In the genomic region with DNA sequence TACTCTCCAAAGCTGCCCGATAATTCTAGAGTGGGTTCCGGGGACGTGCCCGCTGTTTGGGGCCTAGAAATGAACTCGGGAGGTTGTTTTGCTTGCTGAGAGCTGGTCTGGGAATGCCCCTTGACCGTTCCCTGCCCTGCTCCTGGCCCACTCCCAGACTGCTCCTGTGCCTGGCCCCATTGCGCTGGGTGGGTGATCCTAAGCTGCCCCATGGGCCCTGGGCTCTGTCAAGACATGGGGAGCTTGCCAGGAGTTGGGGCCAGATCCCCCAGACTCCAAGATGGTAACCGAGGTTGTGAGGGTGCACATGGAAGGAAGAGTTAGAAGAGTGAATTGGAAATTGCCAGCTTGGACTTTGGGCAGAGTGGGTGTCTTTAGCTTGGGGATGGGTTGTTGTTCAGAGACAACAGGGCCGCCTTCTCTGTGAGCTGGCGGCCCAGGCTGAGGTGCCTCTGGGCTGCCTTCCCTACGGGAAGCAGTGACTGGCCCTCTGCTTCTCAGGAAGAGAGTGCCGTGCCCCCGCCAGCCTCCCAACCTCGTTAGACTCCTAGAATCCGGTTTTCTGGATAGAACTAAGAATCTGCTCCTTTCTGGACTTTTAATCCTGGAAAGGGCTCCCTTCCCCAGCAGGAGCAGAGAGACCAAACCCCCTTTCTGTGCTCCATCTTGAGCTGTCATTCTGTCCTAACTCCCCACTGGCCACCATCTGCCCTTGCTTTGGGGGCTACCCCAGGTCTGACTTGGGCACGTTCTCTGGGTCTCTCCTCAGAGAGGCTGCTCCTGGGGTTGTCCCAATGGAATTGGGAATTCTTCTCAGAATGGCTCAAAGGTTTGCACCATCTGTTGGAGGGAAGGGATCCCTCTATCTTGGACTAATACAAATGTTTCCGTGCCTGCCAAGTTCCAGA, we compare ENCODE assay signal across 9 cellular contexts. TPM values are rescaled to one million over a fixed set of nuclear protein-coding genes. Genes with fewer than 3 reads are reported as not detected.
DNase-seq lines count a peak whose midpoint lies in the region; ATAC-seq lines count a peak whose summit lies in the region.
"Had no signal": no experiment of that assay in that cellular context is flagged by ENCODE, and none has a peak within 500 bp of the region (broad histone marks: within the 10 kb centered on the region; RNA-seq: fewer than 3 reads in every experiment).

No MANE protein-coding gene starts in this region.

- H3K36me3 Mint-ChIP-seq in activated naive CD8-positive, alpha-beta T cell treated with anti-CD3 and anti-CD28 coated beads for 36 hours, result peaks cover 16% of the 10 kb centered on the region

- H3K4me3 Mint-ChIP-seq in activated naive CD8-positive, alpha-beta T cell treated with anti-CD3 and anti-CD28 coated beads for 36 hours, result peak overlapping the region; percentile 77

- peak; percentile 40 for DNase-seq in DMS 273 (lab: John Stamatoyannopoulos, UW; ENCODE audit: unreplicated experiment)
- no peak for DNase-seq in DMS 273 treated with DMSO at 0.1 percent for 48 hours (lab: John Stamatoyannopoulos, UW)
- DNase-seq in activated naive CD8-positive, alpha-beta T cell treated with anti-CD3 and anti-CD28 coated beads for 36 hours, result no peak
- DNase-seq in left lobe of liver (ENCODE audit: low spot score), result peak; percentile 64
- peak; percentile 37 for DNase-seq in superior temporal gyrus (ENCODE audit: extremely low spot score)
- no peak for DNase-seq in occipital lobe (lab: John Stamatoyannopoulos, UW)
- DNase-seq: NCI-H1417 treated with DMSO at 0.1 percent for 48 hours had no signal

- ATAC-seq in left lobe of liver (peak; percentile 57), HG03108 (IDR thresholded peaks at IDR 0.05; ENCODE audit: unreplicated experiment) (no peak), GM18502 (IDR thresholded peaks at IDR 0.05; ENCODE audit: poor library complexity, unreplicated experiment) (no peak)

- H3K4me1 Mint-ChIP-seq in activated naive CD8-positive, alpha-beta T cell treated with anti-CD3 and anti-CD28 coated beads for 36 hours, result peaks cover 24% of the 10 kb centered on the region

- H3K27ac Mint-ChIP-seq in activated naive CD8-positive, alpha-beta T cell treated with anti-CD3 and anti-CD28 coated beads for 36 hours, result no peak overlapping the region

- H3K9me3 Mint-ChIP-seq in activated naive CD8-positive, alpha-beta T cell treated with anti-CD3 and anti-CD28 coated beads for 36 hours, result no peaks in the 10 kb centered on the region

- no peaks in the 10 kb centered on the region for H3K27me3 Mint-ChIP-seq in activated naive CD8-positive, alpha-beta T cell treated with anti-CD3 and anti-CD28 coated beads for 36 hours

RNA-seq across cellular contexts. Expression of a gene that starts 1.8 kb away (rescaled TPM):
- 10 to 100 TPM; 10.6 to 11.8 TPM for total RNA-seq in activated naive CD8-positive, alpha-beta T cell treated with anti-CD3 and anti-CD28 coated beads for 36 hours
- total RNA-seq in left lobe of liver, result 7.3 TPM
- 15.0 TPM for total RNA-seq in occipital lobe

RNA-seq across cellular contexts. Expression of a gene that starts 53.4 kb away (rescaled TPM):
- 10 to 100 TPM; 29.1 to 29.3 TPM for total RNA-seq in activated naive CD8-positive, alpha-beta T cell treated with anti-CD3 and anti-CD28 coated beads for 36 hours
- total RNA-seq in left lobe of liver (14.5 TPM), occipital lobe (3.7 TPM)

Comparison
In these comparisons a context has a peak if more than half of its experiments do, and no peak if none do; other contexts are left out.
1. DNase-seq: peak in DMS 273 (single experiment), left lobe of liver (single experiment) and superior temporal gyrus (single experiment); none in DMS 273 treated with DMSO at 0.1 percent for 48 hours (single experiment), activated naive CD8-positive, alpha-beta T cell treated with anti-CD3 and anti-CD28 coated beads for 36 hours (single experiment) and occipital lobe (single experiment).